ENCODE assay signal across 24 cellular contexts in genomic region chr5:155394727-155395126, GRCh38.
"Had no signal": no experiment of that assay in that cellular context is flagged by ENCODE, and none has a peak within 500 bp of the region (broad histone marks: within the 10 kb centered on the region; RNA-seq: fewer than 3 reads in every experiment).

No MANE protein-coding gene starts in this region.

- DNase-seq: colonic mucosa; effector CD8-positive, alpha-beta T cell; esophagus squamous epithelium; hypothalamus; immature natural killer cell; islet precursor cell; kidney glomerular epithelial cell; left colon; left ventricle myocardium superior; lower lobe of right lung; naive thymus-derived CD8-positive, alpha-beta T cell; nephron progenitor cell; nucleus accumbens; posterior cingulate gyrus; psoas muscle; right cardiac atrium; sigmoid colon; stimulated activated CD4-positive, alpha-beta T cell treated with anti-CD3 and anti-CD28 coated beads, Interleukin-2, amount 100 ng/mL, for 24 hours; stimulated activated CD4-positive, alpha-beta T cell treated with anti-CD3 and anti-CD28 coated beads, Interleukin-4, amount 100 ng/mL, for 24 hours; stimulated activated naive CD4-positive, alpha-beta T cell treated with Interleukin-2 at 50 U/mL for 16 hours; stomach; thyroid gland; trophoblast cell had no signal

- ATAC-seq: left colon; left ventricle myocardium superior; lower lobe of right lung; naive thymus-derived CD8-positive, alpha-beta T cell; psoas muscle; right cardiac atrium; stimulated activated effector memory CD8-positive, alpha-beta T cell treated with anti-CD3 and anti-CD28 coated beads, Interleukin-12 subunit alpha, Interleukin-12 subunit beta, amount 100 ng/mL, for 72 hours had no signal
